Comparison of ENCODE assay signal across 10 cellular contexts in genomic region chr17:41837761-41838538, GRCh38. TPM values are rescaled to one million over a fixed set of nuclear protein-coding genes. Genes with fewer than 3 reads are reported as not detected.
A peak's percentile ranks its signal among the peaks of the same experiment; 100 is the strongest.
DNase-seq lines count a peak whose midpoint lies in the region; ATAC-seq and TF ChIP-seq lines count a peak whose summit lies in the region.
"Had no signal": no experiment of that assay in that cellular context is flagged by ENCODE, and none has a peak within 500 bp of the region (broad histone marks: within the 10 kb centered on the region; RNA-seq: fewer than 3 reads in every experiment).

Gene KLHL10 (plus strand): TSS chr17:41837825. CDS start chr17:41837933, 108 bp downstream.

- peak within 1 kb of the TSS; percentile 78 for H3K4me3 Mint-ChIP-seq in activated naive CD4-positive, alpha-beta T cell treated with anti-CD3 and anti-CD28 coated beads, Interleukin-2, amount 10 ng/mL, durations not matched to agents 7 days and 5 days
- H3K4me3 Mint-ChIP-seq in activated naive CD8-positive, alpha-beta T cell treated with anti-CD3 and anti-CD28 coated beads, Interleukin-2, amount 10 ng/mL, durations not matched to agents 7 days and 5 days, result peak within 1 kb of the TSS; percentile 81
- peak within 1 kb of the TSS; percentile 82 for H3K4me3 Mint-ChIP-seq in mesothelial cell of epicardium

- H3K36me3 ChIP-seq in thyroid gland, result no peaks in the 10 kb centered on the region

- no peaks in the 10 kb centered on the region for H3K36me3 Mint-ChIP-seq in activated naive CD4-positive, alpha-beta T cell treated with anti-CD3 and anti-CD28 coated beads, Interleukin-2, amount 10 ng/mL, durations not matched to agents 7 days and 5 days
- H3K36me3 Mint-ChIP-seq in activated naive CD8-positive, alpha-beta T cell treated with anti-CD3 and anti-CD28 coated beads, Interleukin-2, amount 10 ng/mL, durations not matched to agents 7 days and 5 days, result peaks cover under 1% of the 10 kb centered on the region
- H3K36me3 Mint-ChIP-seq in mesothelial cell of epicardium, result peaks cover 1% of the 10 kb centered on the region

- TF ChIP-seq POLR2A in thyroid gland (IDR thresholded peaks at IDR 0.05), result no peak

- no peak for DNase-seq in activated naive CD4-positive, alpha-beta T cell treated with anti-CD3 and anti-CD28 coated beads, Interleukin-2, amount 10 ng/mL, durations not matched to agents 7 days and 5 days
- no peak for DNase-seq in activated naive CD4-positive, alpha-beta T cell treated with Interleukin-2 at 50 U/mL for 16 hours
- no peak for DNase-seq in activated naive CD8-positive, alpha-beta T cell treated with anti-CD3 and anti-CD28 coated beads, Interleukin-2, amount 10 ng/mL, durations not matched to agents 7 days and 5 days
- no peak for DNase-seq in mesothelial cell of epicardium (ENCODE audit: low spot score in 2 of 2, unreplicated experiment in 2 of 2)
- DNase-seq in thyroid gland, result no peak
- no peak for DNase-seq in NCI-H2081 (lab: John Stamatoyannopoulos, UW)
- DNase-seq: NCI-H1417; stimulated activated CD4-positive, alpha-beta T cell treated with anti-CD3 and anti-CD28 coated beads, Interleukin-15, amount 100 ng/mL, for 24 hours had no signal

- intact Hi-C loops in thyroid gland (cut with DNase I), result no loop called here

- CTCF ChIA-PET in activated naive CD4-positive, alpha-beta T cell treated with anti-CD3 and anti-CD28 coated beads, Interleukin-2, amount 10 ng/mL, durations not matched to agents 7 days and 5 days (lab: Charles Lee), result interaction anchor here (1.3 kb wide), 1 partner anchor 27 kb away, joined by 4 read pairs; the partner anchor contains the start of gene P3H4

- peaks cover 37% of the 10 kb centered on the region for H3K27me3 Mint-ChIP-seq in activated naive CD4-positive, alpha-beta T cell treated with anti-CD3 and anti-CD28 coated beads, Interleukin-2, amount 10 ng/mL, durations not matched to agents 7 days and 5 days
- H3K27me3 Mint-ChIP-seq in activated naive CD8-positive, alpha-beta T cell treated with anti-CD3 and anti-CD28 coated beads, Interleukin-2, amount 10 ng/mL, durations not matched to agents 7 days and 5 days, result peaks cover 13% of the 10 kb centered on the region
- H3K27me3 Mint-ChIP-seq in mesothelial cell of epicardium (ENCODE audit: low read depth), result peaks cover 2% of the 10 kb centered on the region

- peaks cover 26% of the 10 kb centered on the region in 2 donors for H3K4me1 ChIP-seq in thyroid gland

- peak within 1 kb of the TSS; percentile 79 to 92 (median 88) for H3K27ac ChIP-seq in thyroid gland

- ATAC-seq in activated naive CD8-positive, alpha-beta T cell treated with anti-CD3 and anti-CD28 coated beads, Interleukin-2, amount 10 ng/mL, durations not matched to agents 7 days and 5 days (ENCODE audit: low read depth), result no peak
- no peak for ATAC-seq in HG03354 (IDR thresholded peaks at IDR 0.05; ENCODE audit: poor library complexity, severe bottlenecking, unreplicated experiment)
- no peak for ATAC-seq in GM18868 (IDR thresholded peaks at IDR 0.05; ENCODE audit: unreplicated experiment)

- POLR2A ChIA-PET in activated naive CD8-positive, alpha-beta T cell treated with anti-CD3 and anti-CD28 coated beads, Interleukin-2, amount 10 ng/mL, durations not matched to agents 7 days and 5 days (lab: Charles Lee), result no interaction called here

- no peaks in the 10 kb centered on the region for H3K9me3 ChIP-seq in thyroid gland

- no peaks in the 10 kb centered on the region for H3K9me3 Mint-ChIP-seq in activated naive CD4-positive, alpha-beta T cell treated with anti-CD3 and anti-CD28 coated beads, Interleukin-2, amount 10 ng/mL, durations not matched to agents 7 days and 5 days
- no peaks in the 10 kb centered on the region for H3K9me3 Mint-ChIP-seq in activated naive CD8-positive, alpha-beta T cell treated with anti-CD3 and anti-CD28 coated beads, Interleukin-2, amount 10 ng/mL, durations not matched to agents 7 days and 5 days
- H3K9me3 Mint-ChIP-seq in mesothelial cell of epicardium, result no peaks in the 10 kb centered on the region

- no peaks in the 10 kb centered on the region for H3K27me3 ChIP-seq in thyroid gland

- H3K4me1 Mint-ChIP-seq in activated naive CD4-positive, alpha-beta T cell treated with anti-CD3 and anti-CD28 coated beads, Interleukin-2, amount 10 ng/mL, durations not matched to agents 7 days and 5 days, result peaks cover 16% of the 10 kb centered on the region
- peaks cover 16% of the 10 kb centered on the region for H3K4me1 Mint-ChIP-seq in activated naive CD8-positive, alpha-beta T cell treated with anti-CD3 and anti-CD28 coated beads, Interleukin-2, amount 10 ng/mL, durations not matched to agents 7 days and 5 days
- H3K4me1 Mint-ChIP-seq in mesothelial cell of epicardium, result peaks cover 9% of the 10 kb centered on the region

- 84 to 90% methylated on average over 14 to 15 of the region's 15 CpGs for WGBS in thyroid gland, 2 donors

- no peak within 1 kb of the TSS for H3K27ac Mint-ChIP-seq in activated naive CD4-positive, alpha-beta T cell treated with anti-CD3 and anti-CD28 coated beads, Interleukin-2, amount 10 ng/mL, durations not matched to agents 7 days and 5 days
- no peak within 1 kb of the TSS for H3K27ac Mint-ChIP-seq in activated naive CD8-positive, alpha-beta T cell treated with anti-CD3 and anti-CD28 coated beads, Interleukin-2, amount 10 ng/mL, durations not matched to agents 7 days and 5 days
- no peak within 1 kb of the TSS for H3K27ac Mint-ChIP-seq in mesothelial cell of epicardium

- TF ChIP-seq CTCF in mesothelial cell of epicardium (IDR thresholded peaks at IDR 0.05; ENCODE audit: unreplicated experiment), result no peak
- no peak for TF ChIP-seq CTCF in thyroid gland (IDR thresholded peaks at IDR 0.05)

- H3K4me3 ChIP-seq in thyroid gland (replicated peaks in 1 of 3), result no peak within 1 kb of the TSS

RNA-seq across cellular contexts. Expression of gene KLHL10, which starts in this region (rescaled TPM):
- not detected for total RNA-seq in activated naive CD8-positive, alpha-beta T cell treated with anti-CD3 and anti-CD28 coated beads, Interleukin-2, amount 10 ng/mL, durations not matched to agents 7 days and 5 days
- total RNA-seq in mesothelial cell of epicardium, result 0.16 to 0.27 TPM in 2 of 3 replicates, not detected in the other
- total RNA-seq in thyroid gland, result 1 to 10 TPM in 1 of 4 donors, under 1 TPM in 1, not detected in 2; 0.33 to 1.6 TPM
